Comparison of ENCODE assay signal across 8 cellular contexts in genomic region chr1:184753608-184754478, GRCh38. TPM values are rescaled to one million over a fixed set of nuclear protein-coding genes. Genes with fewer than 3 reads are reported as not detected.
A peak's percentile ranks its signal among the peaks of the same experiment; 100 is the strongest.
DNase-seq lines count a peak whose midpoint lies in the region; ATAC-seq and TF ChIP-seq lines count a peak whose summit lies in the region.

No MANE protein-coding gene starts in this region.

- H3K36me3 Mint-ChIP-seq in activated CD8-positive, alpha-beta T cell treated with anti-CD3 and anti-CD28 coated beads for 36 hours (ENCODE audit: low read depth) = peaks cover 11% of the 10 kb centered on the region

- no peaks in the 10 kb centered on the region for H3K9me3 Mint-ChIP-seq in activated CD8-positive, alpha-beta T cell treated with anti-CD3 and anti-CD28 coated beads for 36 hours

- no peaks in the 10 kb centered on the region for H3K27me3 ChIP-seq in stomach smooth muscle (ENCODE audit: control insufficient read depth in 1 of 2, insufficient read depth in 2 of 2, low read length in 2 of 2)

- TF ChIP-seq CTCF in GM13976 (IDR thresholded peaks at IDR 0.05; ENCODE audit: borderline replicate concordance, control extremely low read depth, extremely low read depth, insufficient read depth, missing control alignments) = no peak
- no peak for TF ChIP-seq CTCF in activated CD8-positive, alpha-beta T cell treated with anti-CD3 and anti-CD28 coated beads for 36 hours (IDR thresholded peaks at IDR 0.05)

- in situ Hi-C loops in GM13976 (cut with MboI; ENCODE audit: low sequenced_read_pairs, unreplicated experiment) = no loop called here

- peak overlapping the region; percentile 97 for H3K27ac Mint-ChIP-seq in activated CD8-positive, alpha-beta T cell treated with anti-CD3 and anti-CD28 coated beads for 36 hours

- POLR2A ChIA-PET in activated CD8-positive, alpha-beta T cell treated with anti-CD3 and anti-CD28 coated beads for 36 hours (lab: Charles Lee) = interaction anchor here (0.8 to 2.8 kb wide), 10 partner anchors 10 to 563 kb away, joined by 3 to 19 read pairs (median 4); partner anchors contain the start of genes IVNS1ABP and NIBAN1

- DNase-seq in GM13976 (ENCODE audit: low spot score) (peak; percentile 55), NCI-H2227 (lab: John Stamatoyannopoulos, UW; ENCODE audit: unreplicated experiment) (peak; percentile 44), myocyte (ENCODE audit: low read depth) (peak; percentile 51), ureter (ENCODE audit: low spot score) (no peak)
- DNase-seq in activated CD8-positive, alpha-beta T cell treated with anti-CD3 and anti-CD28 coated beads for 36 hours = peak; percentile 68

- peak overlapping the region; percentile 80 to 94 for H3K9ac ChIP-seq in stomach smooth muscle (ENCODE audit: low read length in 2 of 2)

- ATAC-seq in HG02759 (IDR thresholded peaks at IDR 0.05; ENCODE audit: unreplicated experiment) (peak; percentile 8), esophagus mucosa (peak; percentile 10)
- ATAC-seq in activated CD8-positive, alpha-beta T cell treated with anti-CD3 and anti-CD28 coated beads for 36 hours = peak; percentile 1

- no peaks in the 10 kb centered on the region for H3K36me3 ChIP-seq in stomach smooth muscle (ENCODE audit: control insufficient read depth in 2 of 2, insufficient read depth in 2 of 2, low read length in 2 of 2)

- H3K4me1 Mint-ChIP-seq in activated CD8-positive, alpha-beta T cell treated with anti-CD3 and anti-CD28 coated beads for 36 hours (ENCODE audit: low read depth) = peaks cover 46% of the 10 kb centered on the region

- peak overlapping the region; percentile 91 to 93 for H3K4me3 ChIP-seq in stomach smooth muscle (ENCODE audit: low read length in 2 of 2)

- CTCF ChIA-PET in activated CD8-positive, alpha-beta T cell treated with anti-CD3 and anti-CD28 coated beads for 36 hours (lab: Charles Lee) = interaction anchor here (0.9 to 1.8 kb wide), 4 partner anchors 11 to 228 kb away, joined by 3 to 8 read pairs (median 3); no protein-coding TSS in a partner anchor

- peak overlapping the region; percentile 80 for H3K27ac ChIP-seq in stomach smooth muscle (ENCODE audit: low read length)

- H3K27me3 Mint-ChIP-seq in activated CD8-positive, alpha-beta T cell treated with anti-CD3 and anti-CD28 coated beads for 36 hours = peaks cover 3% of the 10 kb centered on the region

- peaks cover 4% of the 10 kb centered on the region for H3K4me1 ChIP-seq in stomach smooth muscle (ENCODE audit: control insufficient read depth, insufficient read depth, low read length)

- no peaks in the 10 kb centered on the region for H3K9me3 ChIP-seq in stomach smooth muscle (ENCODE audit: control insufficient read depth in 2 of 2, low read length in 2 of 2)

- peak overlapping the region; percentile 95 for H3K4me3 Mint-ChIP-seq in activated CD8-positive, alpha-beta T cell treated with anti-CD3 and anti-CD28 coated beads for 36 hours

- intact Hi-C loops in activated CD8-positive, alpha-beta T cell treated with anti-CD3 and anti-CD28 coated beads for 36 hours (cut with micrococcal nuclease) = loop anchor here (1.0 kb wide), 1 partner anchor 403 kb away; the partner anchor contains the start of gene SWT1

RNA-seq across cellular contexts. Expression of gene EDEM3, which starts 0.8 kb away (rescaled TPM):
- total RNA-seq in activated CD8-positive, alpha-beta T cell treated with anti-CD3 and anti-CD28 coated beads for 36 hours = 10 to 100 TPM; 12.5 to 14.5 TPM
- total RNA-seq in esophagus mucosa = 18.2 TPM
- 44.5 and 51.9 TPM in 2 replicates for total RNA-seq in myocyte
- polyA plus RNA-seq in myocyte (2012) = 12.7 TPM
- total RNA-seq in ureter = 35.4 TPM
